In genomic region chr2:131154071-131154531, GRCh38 we compare ENCODE assay signal across 8 cellular contexts. TPM values are rescaled to one million over a fixed set of nuclear protein-coding genes. Genes with fewer than 3 reads are reported as not detected.
DNase-seq lines count a peak whose midpoint lies in the region; ATAC-seq lines count a peak whose summit lies in the region.

No MANE protein-coding gene starts in this region.

- H3K27ac ChIP-seq in mesendoderm (ENCODE audit: low read depth, low read length), result no peak overlapping the region

- H3K9ac ChIP-seq in mesendoderm (ENCODE audit: low read length), result no peak overlapping the region

- peak; percentile 62 for DNase-seq in COLO829 (ENCODE audit: low spot score)
- DNase-seq in NCI-H510A treated with DMSO at 0.1 percent for 48 hours (lab: John Stamatoyannopoulos, UW), result peak; percentile 83
- peak; percentile 56 to 62 for DNase-seq in activated CD4-positive, alpha-beta T cell treated with anti-CD3 and anti-CD28 coated beads, Interleukin-2, amount 50 U/mL, for 4 hours
- DNase-seq in dermis microvascular lymphatic vessel endothelial cell (ENCODE audit: low read depth in 2 of 2), result peak; percentile 27 to 70
- DNase-seq in mesendoderm, result peak; percentile 87
- peak; percentile 25 to 52 for DNase-seq in stimulated activated CD8-positive, alpha-beta memory T cell treated with anti-CD3 and anti-CD28 coated beads, Interleukin-4, amount 100 ng/mL, for 4 hours (ENCODE audit: low read depth in 2 of 2, low spot score in 1 of 2)

- H2AK5ac ChIP-seq in mesendoderm (ENCODE audit: low read length), result no peak overlapping the region

- no peak overlapping the region for H3K23ac ChIP-seq in mesendoderm (ENCODE audit: low read length)

- H3K27me3 ChIP-seq in mesendoderm (ENCODE audit: insufficient read depth, low read length, poor library complexity), result no peaks in the 10 kb centered on the region

- no peak overlapping the region for H2BK120ac ChIP-seq in mesendoderm (ENCODE audit: low read depth, low read length)

- H3K18ac ChIP-seq in mesendoderm (ENCODE audit: low read length), result no peak overlapping the region

- H3K4ac ChIP-seq in mesendoderm (ENCODE audit: low read depth, low read length), result no peak overlapping the region

- H3K4me2 ChIP-seq in mesendoderm (ENCODE audit: low read length), result no peak overlapping the region

- no peak overlapping the region for H4K8ac ChIP-seq in mesendoderm (ENCODE audit: low read depth, low read length)

- H2BK5ac ChIP-seq in mesendoderm (ENCODE audit: low read length), result no peak overlapping the region

- ATAC-seq in GM19372 (IDR thresholded peaks at IDR 0.05; ENCODE audit: low read depth, unreplicated experiment) (peak; percentile 88), HG03432 (IDR thresholded peaks at IDR 0.05; ENCODE audit: unreplicated experiment) (peak; percentile 91)

- no peak overlapping the region for H4K5ac ChIP-seq in mesendoderm (ENCODE audit: low read length)

- no peak overlapping the region for H3K4me3 ChIP-seq in mesendoderm (ENCODE audit: low read length)

- H3K79me2 ChIP-seq in mesendoderm (ENCODE audit: control insufficient read depth, insufficient read depth, low read length), result no peaks in the 10 kb centered on the region

- peaks cover 2% of the 10 kb centered on the region for H3K36me3 ChIP-seq in mesendoderm (ENCODE audit: control insufficient read depth, insufficient read depth, low read length)

- WGBS in mesendoderm (ENCODE audit: extremely low coverage, insufficient coverage, low lambda C conversion rate), result no CpG with 5 or more reads among the region's 10 CpGs

- no peaks in the 10 kb centered on the region for H3K79me1 ChIP-seq in mesendoderm (ENCODE audit: low read length)

- H3K56ac ChIP-seq in mesendoderm (ENCODE audit: low read length), result peak overlapping the region; percentile 25

- no peak overlapping the region for H2BK15ac ChIP-seq in mesendoderm (replicated peaks; ENCODE audit: low read depth)

- H3K4me1 ChIP-seq in mesendoderm (ENCODE audit: control insufficient read depth, low read depth, low read length), result no peaks in the 10 kb centered on the region

RNA-seq across cellular contexts. Expression of gene PLEKHB2, which starts 49.0 kb away (rescaled TPM):
- total RNA-seq in dermis microvascular lymphatic vessel endothelial cell, result 102 and 148 TPM in 2 replicates
- 38.6 TPM for polyA plus RNA-seq in mesendoderm (2013, experiment 1 of 2)
- polyA plus RNA-seq in mesendoderm (2013, experiment 2 of 2), result 39.3 TPM

RNA-seq across cellular contexts. Expression of gene POTEE, which starts 55.2 kb away (rescaled TPM):
- total RNA-seq in dermis microvascular lymphatic vessel endothelial cell, result 0.25 and 0.26 TPM in 2 replicates
- 0.01 TPM for polyA plus RNA-seq in mesendoderm (2013, experiment 1 of 2)
- polyA plus RNA-seq in mesendoderm (2013, experiment 2 of 2), result 0.03 TPM
